In the genomic region with DNA sequence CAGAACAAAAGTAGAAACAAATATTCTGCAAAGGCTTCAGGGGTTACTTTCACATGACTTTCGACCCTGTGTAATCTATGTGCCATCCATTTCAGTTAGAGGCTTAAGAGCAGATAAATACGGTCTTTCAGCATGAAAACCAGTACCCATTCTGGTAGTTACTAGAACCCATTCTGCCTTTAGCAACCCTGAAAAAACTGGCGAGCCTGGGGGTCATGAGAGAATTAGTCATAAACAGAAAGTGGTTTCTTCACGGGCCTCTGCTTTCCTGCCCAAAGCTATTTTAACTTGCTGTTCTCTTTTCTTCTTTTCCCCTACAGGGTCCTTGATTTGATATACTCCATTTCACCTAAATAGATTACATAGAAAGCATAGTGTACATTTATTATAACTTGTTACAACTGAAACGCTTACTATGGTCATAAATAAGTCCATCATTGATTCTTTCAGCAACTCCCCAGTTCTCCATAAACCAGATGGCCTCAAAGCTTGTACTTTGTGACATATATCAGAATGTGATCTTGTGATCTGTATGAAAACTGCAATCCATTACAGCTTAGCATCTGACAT, we compare ENCODE assay signal across 8 cellular contexts. TPM values are rescaled to one million over a fixed set of nuclear protein-coding genes. Genes with fewer than 3 reads are reported as not detected.
DNase-seq lines count a peak whose midpoint lies in the region; ATAC-seq lines count a peak whose summit lies in the region.

No MANE protein-coding gene starts in this region.

- POLR2A ChIA-PET in activated CD8-positive, alpha-beta T cell treated with anti-CD3 and anti-CD28 coated beads, Interleukin-2, amount 10 ng/mL, durations not matched to agents 7 days and 5 days (lab: Charles Lee), result no interaction called here

- ATAC-seq in HG03097 (IDR thresholded peaks at IDR 0.05; ENCODE audit: low FRiP score, unreplicated experiment), result peak; percentile 70
- peak; percentile 62 for ATAC-seq in activated CD8-positive, alpha-beta T cell treated with anti-CD3 and anti-CD28 coated beads, Interleukin-2, amount 10 ng/mL, durations not matched to agents 7 days and 5 days

- H3K4me3 Mint-ChIP-seq in activated CD8-positive, alpha-beta T cell treated with anti-CD3 and anti-CD28 coated beads, Interleukin-2, amount 10 ng/mL, durations not matched to agents 7 days and 5 days, result peak overlapping the region; percentile 26
- no peak overlapping the region for H3K4me3 Mint-ChIP-seq in stimulated activated naive CD8-positive, alpha-beta T cell treated with anti-CD3 and anti-CD28 coated beads, Interleukin-15, Interleukin-2, amounts not matched to agents 100 ng/mL and 50 ng/mL, for 24 hours

- H3K4me1 Mint-ChIP-seq in activated CD8-positive, alpha-beta T cell treated with anti-CD3 and anti-CD28 coated beads, Interleukin-2, amount 10 ng/mL, durations not matched to agents 7 days and 5 days (ENCODE audit: low read depth), result peaks cover 18% of the 10 kb centered on the region
- peaks cover 27% of the 10 kb centered on the region for H3K4me1 Mint-ChIP-seq in stimulated activated naive CD8-positive, alpha-beta T cell treated with anti-CD3 and anti-CD28 coated beads, Interleukin-15, Interleukin-2, amounts not matched to agents 100 ng/mL and 50 ng/mL, for 24 hours (ENCODE audit: low read depth)

- DNase-seq in A172 (ENCODE audit: low spot score) (peak; percentile 40), GM19238 (ENCODE audit: insufficient read length, low spot score) (peak; percentile 30), T1000 (lab: John Stamatoyannopoulos, UW) (no peak), OCI-M2 (lab: John Stamatoyannopoulos, UW; ENCODE audit: unreplicated experiment) (no peak)
- peak; percentile 47 for DNase-seq in activated CD8-positive, alpha-beta T cell treated with anti-CD3 and anti-CD28 coated beads, Interleukin-2, amount 10 ng/mL, durations not matched to agents 7 days and 5 days
- no peak for DNase-seq in activated naive CD4-positive, alpha-beta T cell treated with anti-CD3 and anti-CD28 coated beads, Interleukin-2, amount 50 U/mL, for 16 hours

- no peaks in the 10 kb centered on the region for H3K27me3 Mint-ChIP-seq in activated CD8-positive, alpha-beta T cell treated with anti-CD3 and anti-CD28 coated beads, Interleukin-2, amount 10 ng/mL, durations not matched to agents 7 days and 5 days (ENCODE audit: low read depth)
- no peaks in the 10 kb centered on the region for H3K27me3 Mint-ChIP-seq in stimulated activated naive CD8-positive, alpha-beta T cell treated with anti-CD3 and anti-CD28 coated beads, Interleukin-15, Interleukin-2, amounts not matched to agents 100 ng/mL and 50 ng/mL, for 24 hours

- CTCF ChIA-PET in activated CD8-positive, alpha-beta T cell treated with anti-CD3 and anti-CD28 coated beads, Interleukin-2, amount 10 ng/mL, durations not matched to agents 7 days and 5 days (lab: Charles Lee), result interaction anchor here (1.0 to 1.5 kb wide), 5 partner anchors 12 to 73 kb away, joined by 3 to 5 read pairs (median 4); no protein-coding TSS in a partner anchor

- H3K9me3 Mint-ChIP-seq in activated CD8-positive, alpha-beta T cell treated with anti-CD3 and anti-CD28 coated beads, Interleukin-2, amount 10 ng/mL, durations not matched to agents 7 days and 5 days (ENCODE audit: insufficient read depth), result peaks cover 5% of the 10 kb centered on the region
- H3K9me3 Mint-ChIP-seq in stimulated activated naive CD8-positive, alpha-beta T cell treated with anti-CD3 and anti-CD28 coated beads, Interleukin-15, Interleukin-2, amounts not matched to agents 100 ng/mL and 50 ng/mL, for 24 hours, result no peaks in the 10 kb centered on the region

- peak overlapping the region; percentile 73 for H3K27ac Mint-ChIP-seq in activated CD8-positive, alpha-beta T cell treated with anti-CD3 and anti-CD28 coated beads, Interleukin-2, amount 10 ng/mL, durations not matched to agents 7 days and 5 days
- H3K27ac Mint-ChIP-seq in stimulated activated naive CD8-positive, alpha-beta T cell treated with anti-CD3 and anti-CD28 coated beads, Interleukin-15, Interleukin-2, amounts not matched to agents 100 ng/mL and 50 ng/mL, for 24 hours, result peak overlapping the region; percentile 36

- H3K36me3 Mint-ChIP-seq in activated CD8-positive, alpha-beta T cell treated with anti-CD3 and anti-CD28 coated beads, Interleukin-2, amount 10 ng/mL, durations not matched to agents 7 days and 5 days (ENCODE audit: low read depth), result peaks cover 61% of the 10 kb centered on the region
- peaks cover 60% of the 10 kb centered on the region for H3K36me3 Mint-ChIP-seq in stimulated activated naive CD8-positive, alpha-beta T cell treated with anti-CD3 and anti-CD28 coated beads, Interleukin-15, Interleukin-2, amounts not matched to agents 100 ng/mL and 50 ng/mL, for 24 hours (ENCODE audit: low read depth)

RNA-seq across cellular contexts. Expression of gene WDFY1, which starts 48.3 kb away (rescaled TPM):
- 70.9 and 78.5 TPM in 2 replicates for total RNA-seq in A172 (2014; rRNA removed; shearing (Covaris generic))
- 10 to 100 TPM; 41.5 to 47.1 TPM for total RNA-seq in activated CD8-positive, alpha-beta T cell treated with anti-CD3 and anti-CD28 coated beads, Interleukin-2, amount 10 ng/mL, durations not matched to agents 7 days and 5 days

RNA-seq across cellular contexts. Expression of gene AP1S3, which starts 59.5 kb away (rescaled TPM):
- total RNA-seq in A172 (2014; rRNA removed; shearing (Covaris generic)), result 8.9 and 27.7 TPM in 2 replicates
- total RNA-seq in activated CD8-positive, alpha-beta T cell treated with anti-CD3 and anti-CD28 coated beads, Interleukin-2, amount 10 ng/mL, durations not matched to agents 7 days and 5 days, result 1 to 10 TPM; 9.1 TPM

Comparison
In these comparisons a context has a peak if more than half of its experiments do, and no peak if none do; other contexts are left out.
1. DNase-seq: peak in A172 (single experiment), GM19238 (single experiment) and activated CD8-positive, alpha-beta T cell treated with anti-CD3 and anti-CD28 coated beads, Interleukin-2, amount 10 ng/mL, durations not matched to agents 7 days and 5 days (single experiment); none in T1000 (single experiment), activated naive CD4-positive, alpha-beta T cell treated with anti-CD3 and anti-CD28 coated beads, Interleukin-2, amount 50 U/mL, for 16 hours (single experiment) and OCI-M2 (single experiment).